20 cellular contexts compared by ENCODE assay signal in the genomic region with DNA sequence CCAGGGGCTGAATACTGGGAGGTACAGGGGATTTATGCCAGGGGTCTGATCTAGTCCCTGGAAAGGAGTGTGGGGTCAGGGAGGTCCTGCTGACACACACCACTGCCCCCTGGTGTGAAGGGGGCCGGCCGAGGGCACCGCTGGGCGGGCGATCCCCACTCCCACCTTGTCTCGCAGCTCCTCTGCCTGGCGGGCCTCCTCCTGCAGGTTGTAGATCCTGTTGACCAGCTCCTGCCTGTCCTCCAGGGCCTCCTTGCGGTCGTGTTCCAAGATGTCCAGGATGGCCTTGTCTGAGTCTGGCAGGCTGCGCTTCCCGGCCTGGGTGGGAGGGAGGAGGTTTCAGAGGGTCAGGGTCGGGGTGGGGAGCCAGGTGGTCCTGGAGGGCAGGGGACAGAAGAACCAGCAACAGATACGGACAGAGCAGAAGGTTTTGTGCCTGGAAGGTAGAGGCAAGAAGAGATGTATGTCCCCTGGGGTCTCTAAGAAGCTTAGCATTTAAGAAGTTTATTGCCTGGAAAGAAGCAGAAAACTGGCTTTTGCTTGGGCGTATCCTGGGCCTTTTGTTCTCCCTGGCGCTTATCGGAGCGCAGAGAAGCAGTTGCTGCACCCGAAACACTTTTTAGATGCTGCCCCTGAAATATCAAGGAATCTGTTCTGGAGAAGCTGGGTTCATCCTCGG.
DNase-seq lines count a peak whose midpoint lies in the region; ATAC-seq and TF ChIP-seq lines count a peak whose summit lies in the region.
"Had no signal": no experiment of that assay in that cellular context is flagged by ENCODE, and none has a peak within 500 bp of the region (broad histone marks: within the 10 kb centered on the region; RNA-seq: fewer than 3 reads in every experiment).

No MANE protein-coding gene starts in this region.

- ATAC-seq in stimulated activated naive CD8-positive, alpha-beta T cell treated with anti-CD3 and anti-CD28 coated beads, Interleukin-15, Interleukin-2, amounts not matched to agents 100 U/mL and 50 U/mL, for 24 hours = no peak
- peak in 1 of 4 donors; percentile 7 for ATAC-seq in right lobe of liver
- no peak for ATAC-seq in aorta (ENCODE audit: low FRiP score)
- ATAC-seq in GM18498 (IDR thresholded peaks at IDR 0.05; ENCODE audit: unreplicated experiment) = no peak
- ATAC-seq: naive thymus-derived CD8-positive, alpha-beta T cell; psoas muscle had no signal

- intact Hi-C loops in activated T-helper 1 cell treated with anti-CD3 and anti-CD28 coated beads, Interleukin-12 subunit alpha, Interleukin-12 subunit beta, Interleukin-2, Interleukin-4 antibody, amounts not matched to agents 30 ng/mL and 10 ng/mL and 1 ng/mL, durations not matched to agents 14 hours and 24 hours and 36 hours (cut with micrococcal nuclease) = no loop called here
- intact Hi-C loops in right lobe of liver (cut with DNase I) = no loop called here
- intact Hi-C loops in aorta (cut with DNase I) = no loop called here

- TF ChIP-seq CTCF in right lobe of liver (IDR thresholded peaks at IDR 0.05) = no peak

- WGBS in right lobe of liver (ENCODE audit: insufficient coverage, low coverage, low lambda C conversion rate, missing lambda C conversion rate) = 75% methylated on average over 8 of the region's 19 CpGs
- 85 to 90% methylated on average over 19 of the region's 19 CpGs for WGBS in aorta, 2 donors

- DNase-seq in stimulated activated naive CD8-positive, alpha-beta T cell treated with anti-CD3 and anti-CD28 coated beads, Interleukin-15, Interleukin-2, amounts not matched to agents 100 U/mL and 50 U/mL, for 24 hours = no peak
- no peak for DNase-seq in activated T-helper 1 cell treated with anti-CD3 and anti-CD28 coated beads, Interleukin-12 subunit alpha, Interleukin-12 subunit beta, Interleukin-2, Interleukin-4 antibody, amounts not matched to agents 30 ng/mL and 10 ng/mL and 1 ng/mL, durations not matched to agents 14 hours and 24 hours and 36 hours (ENCODE audit: low spot score)
- peak; percentile 19 to 52 (median 39) for DNase-seq in right lobe of liver
- DNase-seq in aorta = peak; percentile 36 to 71
- no peak for DNase-seq in HUDEP-2 (lab: John Stamatoyannopoulos, UW; ENCODE audit: unreplicated experiment in 76 of 76)
- no peak for DNase-seq in NCI-H1417 treated with DMSO at 0.1 percent for 48 hours (lab: John Stamatoyannopoulos, UW)
- DNase-seq: AML-193; effector CD4-positive, alpha-beta T cell; NCI-H1092; NCI-H2171; psoas muscle; SJCRH30; testis had no signal

- no peak overlapping the region for H3K27ac ChIP-seq in right lobe of liver
- no peak overlapping the region for H3K27ac ChIP-seq in aorta (ENCODE audit: low read depth in 1 of 2, low read length in 2 of 2)
- H3K27ac ChIP-seq: adrenal gland, KMS-11, psoas muscle, SJCRH30, testis had no signal

- H3K4me3 ChIP-seq in right lobe of liver = no peak overlapping the region
- no peak overlapping the region for H3K4me3 ChIP-seq in aorta (ENCODE audit: low read length in 2 of 2)
- H3K4me3 ChIP-seq: adrenal gland, psoas muscle, SJCRH30, testis had no signal

- H3K27ac Mint-ChIP-seq in stimulated activated naive CD8-positive, alpha-beta T cell treated with anti-CD3 and anti-CD28 coated beads, Interleukin-15, Interleukin-2, amounts not matched to agents 100 ng/mL and 50 ng/mL, for 24 hours = peak overlapping the region; percentile 16
- H3K27ac Mint-ChIP-seq in activated T-helper 1 cell treated with anti-CD3 and anti-CD28 coated beads, Interleukin-12 subunit alpha, Interleukin-12 subunit beta, Interleukin-2, Interleukin-4 antibody, amounts not matched to agents 30 ng/mL and 10 ng/mL and 1 ng/mL, durations not matched to agents 14 hours and 24 hours and 36 hours = peak overlapping the region; percentile 52
- H3K27ac Mint-ChIP-seq: HFFc6; T-helper 2 cell treated with Interferon-gamma antibody and Interleukin-4, amounts not matched to agents 5 μg/mL and 100 μg/mL, for 36 hours had no signal

- no peaks in the 10 kb centered on the region for H3K27me3 Mint-ChIP-seq in stimulated activated naive CD8-positive, alpha-beta T cell treated with anti-CD3 and anti-CD28 coated beads, Interleukin-15, Interleukin-2, amounts not matched to agents 100 ng/mL and 50 ng/mL, for 24 hours
- H3K27me3 Mint-ChIP-seq in activated T-helper 1 cell treated with anti-CD3 and anti-CD28 coated beads, Interleukin-12 subunit alpha, Interleukin-12 subunit beta, Interleukin-2, Interleukin-4 antibody, amounts not matched to agents 30 ng/mL and 10 ng/mL and 1 ng/mL, durations not matched to agents 14 hours and 24 hours and 36 hours (ENCODE audit: insufficient read depth) = no peaks in the 10 kb centered on the region
- H3K27me3 Mint-ChIP-seq: naive thymus-derived CD8-positive, alpha-beta T cell had no signal

- H3K4me3 Mint-ChIP-seq in stimulated activated naive CD8-positive, alpha-beta T cell treated with anti-CD3 and anti-CD28 coated beads, Interleukin-15, Interleukin-2, amounts not matched to agents 100 ng/mL and 50 ng/mL, for 24 hours = no peak overlapping the region
- no peak overlapping the region for H3K4me3 Mint-ChIP-seq in activated T-helper 1 cell treated with anti-CD3 and anti-CD28 coated beads, Interleukin-12 subunit alpha, Interleukin-12 subunit beta, Interleukin-2, Interleukin-4 antibody, amounts not matched to agents 30 ng/mL and 10 ng/mL and 1 ng/mL, durations not matched to agents 14 hours and 24 hours and 36 hours
- H3K4me3 Mint-ChIP-seq: HFFc6; naive thymus-derived CD8-positive, alpha-beta T cell; T-helper 2 cell treated with Interferon-gamma antibody and Interleukin-4, amounts not matched to agents 5 μg/mL and 100 μg/mL, for 36 hours had no signal

- H3K9me3 ChIP-seq in right lobe of liver (no peaks in the 10 kb centered on the region), aorta (ENCODE audit: control insufficient read depth, low read length) (no peaks in the 10 kb centered on the region)
- H3K9me3 ChIP-seq: adrenal gland, psoas muscle, SJCRH30, testis had no signal

- H3K4me1 Mint-ChIP-seq in stimulated activated naive CD8-positive, alpha-beta T cell treated with anti-CD3 and anti-CD28 coated beads, Interleukin-15, Interleukin-2, amounts not matched to agents 100 ng/mL and 50 ng/mL, for 24 hours (ENCODE audit: low read depth) = peaks cover 24% of the 10 kb centered on the region
- H3K4me1 Mint-ChIP-seq in activated T-helper 1 cell treated with anti-CD3 and anti-CD28 coated beads, Interleukin-12 subunit alpha, Interleukin-12 subunit beta, Interleukin-2, Interleukin-4 antibody, amounts not matched to agents 30 ng/mL and 10 ng/mL and 1 ng/mL, durations not matched to agents 14 hours and 24 hours and 36 hours (ENCODE audit: low read depth) = peaks cover 20% of the 10 kb centered on the region

- H3K4me1 ChIP-seq in right lobe of liver = peaks cover 0 to 7% (median 0%) of the 10 kb centered on the region in 4 donors
- H3K4me1 ChIP-seq in aorta (ENCODE audit: control insufficient read depth in 1 of 2, insufficient read depth in 2 of 2, low read length in 2 of 2) = no peaks in the 10 kb centered on the region
- H3K4me1 ChIP-seq: adrenal gland, psoas muscle, testis had no signal

- peaks cover 76% of the 10 kb centered on the region for H3K36me3 Mint-ChIP-seq in stimulated activated naive CD8-positive, alpha-beta T cell treated with anti-CD3 and anti-CD28 coated beads, Interleukin-15, Interleukin-2, amounts not matched to agents 100 ng/mL and 50 ng/mL, for 24 hours (ENCODE audit: low read depth)
- peaks cover 64% of the 10 kb centered on the region for H3K36me3 Mint-ChIP-seq in activated T-helper 1 cell treated with anti-CD3 and anti-CD28 coated beads, Interleukin-12 subunit alpha, Interleukin-12 subunit beta, Interleukin-2, Interleukin-4 antibody, amounts not matched to agents 30 ng/mL and 10 ng/mL and 1 ng/mL, durations not matched to agents 14 hours and 24 hours and 36 hours (ENCODE audit: low read depth)

- H3K27me3 ChIP-seq in right lobe of liver (no peaks in the 10 kb centered on the region), aorta (ENCODE audit: control insufficient read depth in 1 of 2, insufficient read depth in 2 of 2, low read length in 1 of 2) (no peaks in the 10 kb centered on the region)
- H3K27me3 ChIP-seq: adrenal gland, testis had no signal

- no peaks in the 10 kb centered on the region for H3K9me3 Mint-ChIP-seq in stimulated activated naive CD8-positive, alpha-beta T cell treated with anti-CD3 and anti-CD28 coated beads, Interleukin-15, Interleukin-2, amounts not matched to agents 100 ng/mL and 50 ng/mL, for 24 hours
- H3K9me3 Mint-ChIP-seq in activated T-helper 1 cell treated with anti-CD3 and anti-CD28 coated beads, Interleukin-12 subunit alpha, Interleukin-12 subunit beta, Interleukin-2, Interleukin-4 antibody, amounts not matched to agents 30 ng/mL and 10 ng/mL and 1 ng/mL, durations not matched to agents 14 hours and 24 hours and 36 hours = no peaks in the 10 kb centered on the region
- H3K9me3 Mint-ChIP-seq: HFFc6; naive thymus-derived CD8-positive, alpha-beta T cell; T-helper 2 cell treated with Interferon-gamma antibody and Interleukin-4, amounts not matched to agents 5 μg/mL and 100 μg/mL, for 36 hours had no signal

- no peaks in the 10 kb centered on the region for H3K36me3 ChIP-seq in right lobe of liver
- H3K36me3 ChIP-seq in aorta (ENCODE audit: control insufficient read depth in 1 of 2, insufficient read depth in 2 of 2, low read length in 1 of 2) = no peaks in the 10 kb centered on the region
- H3K36me3 ChIP-seq: adrenal gland, SJCRH30 had no signal

- no peak for TF ChIP-seq POLR2A in right lobe of liver (IDR thresholded peaks at IDR 0.05)

Comparison
In these comparisons a context has a peak if more than half of its experiments do, and no peak if none do; other contexts are left out.
1. DNase-seq: peak in right lobe of liver (3 of 3) and aorta (2 of 2); none in stimulated activated naive CD8-positive, alpha-beta T cell treated with anti-CD3 and anti-CD28 coated beads, Interleukin-15, Interleukin-2, amounts not matched to agents 100 U/mL and 50 U/mL, for 24 hours (single experiment), activated T-helper 1 cell treated with anti-CD3 and anti-CD28 coated beads, Interleukin-12 subunit alpha, Interleukin-12 subunit beta, Interleukin-2, Interleukin-4 antibody, amounts not matched to agents 30 ng/mL and 10 ng/mL and 1 ng/mL, durations not matched to agents 14 hours and 24 hours and 36 hours (single experiment), HUDEP-2 (0 of 76) and NCI-H1417 treated with DMSO at 0.1 percent for 48 hours (single experiment).